9 cellular contexts compared by ENCODE assay signal in genomic region chr4:183438458-183439113, GRCh38. TPM values are rescaled to one million over a fixed set of nuclear protein-coding genes. Genes with fewer than 3 reads are reported as not detected.
DNase-seq lines count a peak whose midpoint lies in the region; ATAC-seq, FAIRE-seq and TF ChIP-seq lines count a peak whose summit lies in the region.
"Had no signal": no experiment of that assay in that cellular context is flagged by ENCODE, and none has a peak within 500 bp of the region (broad histone marks: within the 10 kb centered on the region; RNA-seq: fewer than 3 reads in every experiment).

No MANE protein-coding gene starts in this region.

- H3K27me3 ChIP-seq in endothelial cell of umbilical vein (ENCODE audit: control insufficient read depth in 2 of 2, insufficient read depth in 2 of 2, low read length in 2 of 2), result no peaks in the 10 kb centered on the region

- H3K4me3 ChIP-seq in endothelial cell of umbilical vein (replicated peaks in 1 of 3; ENCODE audit: insufficient read depth in 1 of 3, low read depth in 1 of 3, low read length in 3 of 3), result no peak overlapping the region

- dilution Hi-C loops in endothelial cell of umbilical vein (cut with MboI; ENCODE audit: extremely low pct_ligation_motif_present, low sequenced_read_pairs), result no loop called here

- no peaks in the 10 kb centered on the region for H3K9me3 ChIP-seq in endothelial cell of umbilical vein (replicated peaks; ENCODE audit: control insufficient read depth, insufficient read depth, low read length)

- TF ChIP-seq POLR2A in endothelial cell of umbilical vein (IDR thresholded peaks at IDR 0.05; ENCODE audit: low read depth, low read length), result no peak

- peak overlapping the region; percentile 55 for H3K27ac ChIP-seq in endothelial cell of umbilical vein (ENCODE audit: insufficient read depth, low read depth, low read length)

- H3K9ac ChIP-seq in endothelial cell of umbilical vein (replicated peaks; ENCODE audit: extremely low read depth, insufficient read depth, low read length), result peak overlapping the region; percentile 27

- intact Hi-C loops in endothelial cell of umbilical vein (cut with micrococcal nuclease), result no loop called here

- H3K4me1 ChIP-seq in endothelial cell of umbilical vein (ENCODE audit: control insufficient read depth, extremely low read depth, insufficient read depth, low read length), result peaks cover 20% of the 10 kb centered on the region

- FAIRE-seq in endothelial cell of umbilical vein (lab: Jason Lieb, UNC), result peak; percentile 83

- H3K9me3 Mint-ChIP-seq in activated CD8-positive, alpha-beta T cell treated with anti-CD3 and anti-CD28 coated beads, Interleukin-2, amount 10 ng/mL, durations not matched to agents 7 days and 5 days (ENCODE audit: insufficient read depth), result no peaks in the 10 kb centered on the region
- H3K9me3 Mint-ChIP-seq: T-helper 1 cell treated with Interleukin-12 subunit alpha and Interleukin-12 subunit beta and Interleukin-4 antibody, amounts not matched to agents 30 μg/mL and 1 μg/mL, for 36 hours had no signal

- peaks cover 3% of the 10 kb centered on the region for H3K27me3 Mint-ChIP-seq in activated CD8-positive, alpha-beta T cell treated with anti-CD3 and anti-CD28 coated beads, Interleukin-2, amount 10 ng/mL, durations not matched to agents 7 days and 5 days (ENCODE audit: low read depth)

- no peak for ATAC-seq in activated CD8-positive, alpha-beta T cell treated with anti-CD3 and anti-CD28 coated beads, Interleukin-2, amount 10 ng/mL, durations not matched to agents 7 days and 5 days
- no peak for ATAC-seq in HG03175 (IDR thresholded peaks at IDR 0.05; ENCODE audit: unreplicated experiment)

- CTCF ChIA-PET in endothelial cell of umbilical vein (lab: Charles Lee), result interaction anchor here (0.6 to 1.9 kb wide), 8 partner anchors 8 to 365 kb away, joined by 3 to 7 read pairs (median 4); no protein-coding TSS in a partner anchor
- CTCF ChIA-PET in activated CD8-positive, alpha-beta T cell treated with anti-CD3 and anti-CD28 coated beads, Interleukin-2, amount 10 ng/mL, durations not matched to agents 7 days and 5 days (lab: Charles Lee), result interaction anchor here (1.0 to 1.2 kb wide), 3 partner anchors 11 to 31 kb away, joined by 3 read pairs; no protein-coding TSS in a partner anchor

- no peak overlapping the region for H3K27ac Mint-ChIP-seq in activated CD8-positive, alpha-beta T cell treated with anti-CD3 and anti-CD28 coated beads, Interleukin-2, amount 10 ng/mL, durations not matched to agents 7 days and 5 days
- H3K27ac Mint-ChIP-seq: T-helper 1 cell treated with Interleukin-12 subunit alpha and Interleukin-12 subunit beta and Interleukin-4 antibody, amounts not matched to agents 30 μg/mL and 1 μg/mL, for 36 hours had no signal

- no TSS peak for BruUV-seq in endothelial cell of umbilical vein (replicated peaks; lab: Mats Ljungman, UMichigan)

- no peaks in the 10 kb centered on the region for H3K36me3 ChIP-seq in endothelial cell of umbilical vein (ENCODE audit: control insufficient read depth in 2 of 2, extremely low read depth in 1 of 2, insufficient read depth in 2 of 2, low read length in 2 of 2)

- peak overlapping the region; percentile 29 for H3K4me2 ChIP-seq in endothelial cell of umbilical vein (ENCODE audit: insufficient read depth, low read length)

- H3K4me1 Mint-ChIP-seq in activated CD8-positive, alpha-beta T cell treated with anti-CD3 and anti-CD28 coated beads, Interleukin-2, amount 10 ng/mL, durations not matched to agents 7 days and 5 days (ENCODE audit: low read depth), result peaks cover 11% of the 10 kb centered on the region

- H4K20me1 ChIP-seq in endothelial cell of umbilical vein (replicated peaks; ENCODE audit: control insufficient read depth, extremely low read depth, insufficient read depth, low read length), result no peaks in the 10 kb centered on the region

- H3K36me3 Mint-ChIP-seq in activated CD8-positive, alpha-beta T cell treated with anti-CD3 and anti-CD28 coated beads, Interleukin-2, amount 10 ng/mL, durations not matched to agents 7 days and 5 days (ENCODE audit: low read depth), result no peaks in the 10 kb centered on the region

- POLR2A ChIA-PET in endothelial cell of umbilical vein (lab: Charles Lee), result interaction anchor here (0.6 kb wide), 2 partner anchors 11 to 389 kb away, joined by 3 to 4 read pairs; no protein-coding TSS in a partner anchor
- POLR2A ChIA-PET in activated CD8-positive, alpha-beta T cell treated with anti-CD3 and anti-CD28 coated beads, Interleukin-2, amount 10 ng/mL, durations not matched to agents 7 days and 5 days (lab: Charles Lee), result no interaction called here

- TF ChIP-seq CTCF in endothelial cell of umbilical vein (IDR thresholded peaks at IDR 0.05; ENCODE audit: extremely low read depth in 1 of 2, insufficient read depth in 1 of 2, low read depth in 1 of 2, low read length in 2 of 2), result no peak

- no peaks in the 10 kb centered on the region for H3K9me1 ChIP-seq in endothelial cell of umbilical vein (replicated peaks; ENCODE audit: control insufficient read depth, extremely low read depth, insufficient read depth, low read length)

- peak; percentile 88 for DNase-seq in DMS53 treated with DMSO at 0.1 percent for 48 hours (lab: John Stamatoyannopoulos, UW; ENCODE audit: unreplicated experiment)
- peak; percentile 3 for DNase-seq in NCI-H69 (lab: John Stamatoyannopoulos, UW)
- DNase-seq in endothelial cell of umbilical vein (ENCODE audit: low read depth, low spot score), result peak; percentile 94
- DNase-seq in non-pigmented ciliary epithelial cell (ENCODE audit: low read depth), result peak; percentile 79
- no peak for DNase-seq in activated CD8-positive, alpha-beta T cell treated with anti-CD3 and anti-CD28 coated beads, Interleukin-2, amount 10 ng/mL, durations not matched to agents 7 days and 5 days
- no peak for DNase-seq in stimulated activated CD4-positive, alpha-beta T cell treated with anti-CD3 and anti-CD28 coated beads, Interleukin-4, amount 100 ng/mL, for 4 hours
- no peak for DNase-seq in NCI-H2029 (lab: John Stamatoyannopoulos, UW)

- H3K4me3 Mint-ChIP-seq in activated CD8-positive, alpha-beta T cell treated with anti-CD3 and anti-CD28 coated beads, Interleukin-2, amount 10 ng/mL, durations not matched to agents 7 days and 5 days, result no peak overlapping the region
- H3K4me3 Mint-ChIP-seq: T-helper 1 cell treated with Interleukin-12 subunit alpha and Interleukin-12 subunit beta and Interleukin-4 antibody, amounts not matched to agents 30 μg/mL and 1 μg/mL, for 36 hours had no signal

- H2AFZ ChIP-seq in endothelial cell of umbilical vein (ENCODE audit: low read depth, low read length), result peak overlapping the region; percentile 52

- H3K79me2 ChIP-seq in endothelial cell of umbilical vein (ENCODE audit: control insufficient read depth, insufficient read depth, low read length), result no peaks in the 10 kb centered on the region

TF ChIP-seq in endothelial cell of umbilical vein, 7 proteins besides CTCF, POLR2A, EP300 and RAD21:
- TF ChIP-seq MYC (IDR thresholded peaks at IDR 0.05; ENCODE audit: low read depth, low read length) (no peak), FOS (IDR thresholded peaks at IDR 0.05; ENCODE audit: borderline replicate concordance, insufficient read depth, low read length) (peak; percentile 99), POLR2AphosphoS5 (IDR thresholded peaks at IDR 0.05; ENCODE audit: insufficient read depth, low read depth, low read length) (peak; percentile 81), MAX (IDR thresholded peaks at IDR 0.05; ENCODE audit: insufficient read depth, insufficient read length) (no peak), JUN (IDR thresholded peaks at IDR 0.05; ENCODE audit: borderline replicate concordance, insufficient read depth, insufficient read length, low read depth) (peak; percentile 93), GATA2 (IDR thresholded peaks at IDR 0.05; ENCODE audit: insufficient read depth, insufficient read length, low read depth, low read length) (peak; percentile 49), EZH2 (IDR thresholded peaks at IDR 0.05; ENCODE audit: borderline replicate concordance, low read depth, low read length, severe bottlenecking) (no peak)

RNA-seq across cellular contexts. Expression of gene CDKN2AIP, which starts 5.8 kb away (rescaled TPM):
- 10.4 and 12.8 TPM in 2 replicates for total RNA-seq in endothelial cell of umbilical vein
- polyA plus RNA-seq in endothelial cell of umbilical vein, result 4.7 and 5.1 TPM in 2 replicates
- polyA plus RNA-seq in endothelial cell of umbilical vein (2011; cell fraction: cytosol; rRNA removed), result 6.8 and 7.2 TPM in 2 replicates
- polyA plus RNA-seq in endothelial cell of umbilical vein (2011; cell fraction: nucleus; rRNA removed), result 8.9 and 9.7 TPM in 2 replicates
- polyA plus RNA-seq in endothelial cell of umbilical vein (2012), result 7.3 and 8.9 TPM in 2 replicates
- polyA minus RNA-seq in endothelial cell of umbilical vein, result 4.6 and 11.0 TPM in 2 replicates
- 30.9 TPM for polyA minus RNA-seq in endothelial cell of umbilical vein (2011; cell fraction: cytosol; rRNA and poly(A)+ RNA removed)
- polyA minus RNA-seq in endothelial cell of umbilical vein (2011; cell fraction: nucleus; rRNA and poly(A)+ RNA removed), result 13.5 and 16.4 TPM in 2 replicates
- 10 to 100 TPM; 27.6 to 30.2 TPM for total RNA-seq in activated CD8-positive, alpha-beta T cell treated with anti-CD3 and anti-CD28 coated beads, Interleukin-2, amount 10 ng/mL, durations not matched to agents 7 days and 5 days

Comparison
In these comparisons a context has a peak if more than half of its experiments do, and no peak if none do; other contexts are left out.
1. DNase-seq: peak in DMS53 treated with DMSO at 0.1 percent for 48 hours (single experiment), NCI-H69 (single experiment), endothelial cell of umbilical vein (single experiment) and non-pigmented ciliary epithelial cell (single experiment); none in activated CD8-positive, alpha-beta T cell treated with anti-CD3 and anti-CD28 coated beads, Interleukin-2, amount 10 ng/mL, durations not matched to agents 7 days and 5 days (single experiment), stimulated activated CD4-positive, alpha-beta T cell treated with anti-CD3 and anti-CD28 coated beads, Interleukin-4, amount 100 ng/mL, for 4 hours (0 of 2) and NCI-H2029 (single experiment).